8 cellular contexts compared by ENCODE assay signal in the genomic region with DNA sequence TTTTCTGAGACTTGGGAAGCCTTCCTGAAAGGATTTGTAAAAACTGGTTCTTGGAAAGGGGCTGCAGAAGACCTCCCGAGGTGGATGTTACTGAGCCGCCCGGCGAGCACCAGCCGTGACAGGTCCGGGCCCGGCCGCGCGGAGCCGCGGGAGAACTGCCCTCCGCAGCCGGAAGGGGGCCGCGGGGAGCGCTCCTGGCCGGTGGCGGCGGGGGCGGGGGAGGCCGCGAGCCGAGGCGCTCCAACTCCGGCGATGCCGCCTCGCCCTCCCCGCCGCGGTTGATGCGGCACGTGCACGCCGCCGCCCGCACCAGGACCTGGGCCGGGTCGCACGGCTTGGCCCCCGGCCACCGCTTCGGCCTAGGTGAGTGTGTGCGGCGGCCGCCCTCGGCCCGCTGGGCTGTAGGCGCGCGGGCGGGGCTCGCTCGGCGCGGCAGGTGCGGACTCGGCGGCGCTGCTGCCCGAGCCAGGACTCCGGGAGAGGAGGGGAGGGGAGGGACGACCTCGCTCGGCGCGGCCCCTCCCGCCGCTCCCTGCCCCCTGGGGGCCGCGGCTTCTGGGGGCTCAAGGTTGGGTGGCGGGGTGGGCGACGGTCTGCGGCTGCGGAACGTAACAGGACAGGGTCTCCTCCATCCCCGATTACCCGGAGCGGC. TPM values are rescaled to one million over a fixed set of nuclear protein-coding genes. Genes with fewer than 3 reads are reported as not detected.
DNase-seq lines count a peak whose midpoint lies in the region; ATAC-seq and TF ChIP-seq lines count a peak whose summit lies in the region.

No MANE protein-coding gene starts in this region.

- 3% methylated on average over 28 of the region's 81 CpGs for WGBS in hepatocyte (ENCODE audit: low lambda C conversion rate, missing lambda C conversion rate)

- H3K4me1 Mint-ChIP-seq in T-helper 1 cell treated with Interleukin-12 subunit alpha and Interleukin-12 subunit beta and Interleukin-4 antibody, amounts not matched to agents 30 μg/mL and 1 μg/mL, for 36 hours (ENCODE audit: low read depth): peaks cover 41% of the 10 kb centered on the region

- peak overlapping the region; percentile 80 for H2AFZ ChIP-seq in hepatocyte

- H3K27me3 ChIP-seq in ascending aorta (no peaks in the 10 kb centered on the region), hepatocyte (no peaks in the 10 kb centered on the region), rectal smooth muscle tissue (ENCODE audit: control insufficient read depth, insufficient read depth, low read length) (no peaks in the 10 kb centered on the region)

- H3K9me3 ChIP-seq in ascending aorta (no peaks in the 10 kb centered on the region), hepatocyte (ENCODE audit: low read depth) (no peaks in the 10 kb centered on the region)

- H3K9me3 Mint-ChIP-seq in T-helper 1 cell treated with Interleukin-12 subunit alpha and Interleukin-12 subunit beta and Interleukin-4 antibody, amounts not matched to agents 30 μg/mL and 1 μg/mL, for 36 hours: no peaks in the 10 kb centered on the region

- no peaks in the 10 kb centered on the region for H3K9me2 ChIP-seq in hepatocyte (replicated peaks; ENCODE audit: insufficient read depth)

- H3K9ac ChIP-seq in rectal smooth muscle tissue (ENCODE audit: low read length): peak overlapping the region; percentile 86

- ATAC-seq in GM21619 (IDR thresholded peaks at IDR 0.05; ENCODE audit: unreplicated experiment): peak; percentile 59

- H3K4me3 ChIP-seq in ascending aorta: peak overlapping the region; percentile 78 to 84
- H3K4me3 ChIP-seq in hepatocyte: peak overlapping the region; percentile 73
- H3K4me3 ChIP-seq in rectal smooth muscle tissue (ENCODE audit: low read length): peak overlapping the region; percentile 83

- in situ Hi-C loops in KBM-7 (cut with MboI; ENCODE audit: low pct_unique_long_range_greater_than_20kb, low sequenced_read_pairs): no loop called here

- H3K79me2 ChIP-seq in hepatocyte: peaks cover 40% of the 10 kb centered on the region

- H3K27ac ChIP-seq in ascending aorta: peak overlapping the region; percentile 84 to 93
- H3K27ac ChIP-seq in hepatocyte: peak overlapping the region; percentile 90
- H3K27ac ChIP-seq in rectal smooth muscle tissue (ENCODE audit: low read depth, low read length): peak overlapping the region; percentile 89

- DNase-seq in GF-D8 (lab: John Stamatoyannopoulos, UW): peak; percentile 23
- DNase-seq in KBM-7: peak; percentile 64
- DNase-seq in ascending aorta (ENCODE audit: low spot score in 2 of 2): peak in 1 of 2 donors; percentile 81
- DNase-seq in hepatocyte (ENCODE audit: low spot score): peak; percentile 92
- DNase-seq in retina: no peak

- H3K4me3 Mint-ChIP-seq in T-helper 1 cell treated with Interleukin-12 subunit alpha and Interleukin-12 subunit beta and Interleukin-4 antibody, amounts not matched to agents 30 μg/mL and 1 μg/mL, for 36 hours: peak overlapping the region; percentile 89

- H3K27me3 Mint-ChIP-seq in T-helper 1 cell treated with Interleukin-12 subunit alpha and Interleukin-12 subunit beta and Interleukin-4 antibody, amounts not matched to agents 30 μg/mL and 1 μg/mL, for 36 hours (ENCODE audit: low read depth): peaks cover 5% of the 10 kb centered on the region

- TF ChIP-seq CTCF in ascending aorta (IDR thresholded peaks at IDR 0.05) (peak; percentile 24 to 80 (median 46)), hepatocyte (IDR thresholded peaks at IDR 0.05; ENCODE audit: poor library complexity) (peak; percentile 49)

- peaks cover 26% of the 10 kb centered on the region for H3K36me3 Mint-ChIP-seq in T-helper 1 cell treated with Interleukin-12 subunit alpha and Interleukin-12 subunit beta and Interleukin-4 antibody, amounts not matched to agents 30 μg/mL and 1 μg/mL, for 36 hours (ENCODE audit: low read depth)

- no peaks in the 10 kb centered on the region for H4K20me1 ChIP-seq in hepatocyte (ENCODE audit: insufficient read depth, poor library complexity, severe bottlenecking)

- intact Hi-C loops in ascending aorta (cut with DNase I): loop anchor here (2.0 to 5.0 kb wide), 6 partner anchors 261 to 1314 kb away; partner anchors contain the start of gene ANKRD50

- H3K36me3 ChIP-seq in ascending aorta (peaks cover 0 to 43% of the 10 kb centered on the region in 2 donors), hepatocyte (replicated peaks; ENCODE audit: insufficient read depth, low read depth) (no peaks in the 10 kb centered on the region), rectal smooth muscle tissue (ENCODE audit: control insufficient read depth, insufficient read depth, low read length) (peaks cover 7% of the 10 kb centered on the region)

- H3K27ac Mint-ChIP-seq in T-helper 1 cell treated with Interleukin-12 subunit alpha and Interleukin-12 subunit beta and Interleukin-4 antibody, amounts not matched to agents 30 μg/mL and 1 μg/mL, for 36 hours: peak overlapping the region; percentile 89

- peaks cover 0 to 2% of the 10 kb centered on the region in 2 donors for H3K4me1 ChIP-seq in ascending aorta
- peaks cover 7% of the 10 kb centered on the region for H3K4me1 ChIP-seq in hepatocyte (ENCODE audit: insufficient read depth)
- H3K4me1 ChIP-seq in rectal smooth muscle tissue (ENCODE audit: control insufficient read depth, insufficient read depth, low read length): no peaks in the 10 kb centered on the region

- H3K4me2 ChIP-seq in hepatocyte: peak overlapping the region; percentile 95

RNA-seq across cellular contexts. Expression of gene SPRY1, which starts 1.7 kb away (rescaled TPM):
- total RNA-seq in ascending aorta (348 TPM), hepatocyte (37.7 and 43.9 TPM in 2 replicates)
- 36.7 and 40.1 TPM in 2 replicates for polyA plus RNA-seq in hepatocyte
